ENCODE assay signal across 8 cellular contexts in genomic region chr18:48932822-48933510, GRCh38.
A peak's percentile ranks its signal among the peaks of the same experiment; 100 is the strongest.
DNase-seq lines count a peak whose midpoint lies in the region; ATAC-seq lines count a peak whose summit lies in the region.

No MANE protein-coding gene starts in this region.

- H3K36me3 Mint-ChIP-seq in T-helper 1 cell treated with Interleukin-12 subunit alpha and Interleukin-12 subunit beta and Interleukin-4 antibody, amounts not matched to agents 30 μg/mL and 1 μg/mL, for 36 hours (ENCODE audit: low read depth): peaks cover 28% of the 10 kb centered on the region

- H3K4me1 Mint-ChIP-seq in T-helper 1 cell treated with Interleukin-12 subunit alpha and Interleukin-12 subunit beta and Interleukin-4 antibody, amounts not matched to agents 30 μg/mL and 1 μg/mL, for 36 hours (ENCODE audit: low read depth): peaks cover 82% of the 10 kb centered on the region

- H3K27ac ChIP-seq in subcutaneous abdominal adipose tissue (ENCODE audit: low read depth, low read length): peak overlapping the region; percentile 96

- H3K4me3 Mint-ChIP-seq in T-helper 1 cell treated with Interleukin-12 subunit alpha and Interleukin-12 subunit beta and Interleukin-4 antibody, amounts not matched to agents 30 μg/mL and 1 μg/mL, for 36 hours: peak overlapping the region; percentile 51

- no peaks in the 10 kb centered on the region for H3K9me3 Mint-ChIP-seq in T-helper 1 cell treated with Interleukin-12 subunit alpha and Interleukin-12 subunit beta and Interleukin-4 antibody, amounts not matched to agents 30 μg/mL and 1 μg/mL, for 36 hours

- H3K36me3 ChIP-seq in subcutaneous abdominal adipose tissue (ENCODE audit: control insufficient read depth in 5 of 5, insufficient read depth in 5 of 5, low read length in 5 of 5): peaks cover 0 to 8% (median 0%) of the 10 kb centered on the region in 5 donors

- no peaks in the 10 kb centered on the region for H3K9me3 ChIP-seq in subcutaneous abdominal adipose tissue (ENCODE audit: control insufficient read depth in 5 of 5, low read length in 5 of 5)

- H3K4me3 ChIP-seq in subcutaneous abdominal adipose tissue (ENCODE audit: low read depth in 1 of 5, low read length in 5 of 5): peak overlapping the region in 2 of 5 donors; percentile 7 to 13

- H3K27me3 Mint-ChIP-seq in T-helper 1 cell treated with Interleukin-12 subunit alpha and Interleukin-12 subunit beta and Interleukin-4 antibody, amounts not matched to agents 30 μg/mL and 1 μg/mL, for 36 hours (ENCODE audit: low read depth): no peaks in the 10 kb centered on the region

- ATAC-seq in HG03432 (IDR thresholded peaks at IDR 0.05; ENCODE audit: unreplicated experiment): no peak
- ATAC-seq in HG03095 (IDR thresholded peaks at IDR 0.05; ENCODE audit: unreplicated experiment): no peak

- H3K4me1 ChIP-seq in subcutaneous abdominal adipose tissue (ENCODE audit: control insufficient read depth in 5 of 5, insufficient read depth in 5 of 5, low read length in 5 of 5): peaks cover 35 to 100% (median 100%) of the 10 kb centered on the region in 5 donors

- no peaks in the 10 kb centered on the region for H3K27me3 ChIP-seq in subcutaneous abdominal adipose tissue (ENCODE audit: control insufficient read depth in 5 of 5, insufficient read depth in 4 of 5, low read length in 5 of 5)

- H3K27ac Mint-ChIP-seq in T-helper 1 cell treated with Interleukin-12 subunit alpha and Interleukin-12 subunit beta and Interleukin-4 antibody, amounts not matched to agents 30 μg/mL and 1 μg/mL, for 36 hours: peak overlapping the region; percentile 84

- H3K9ac ChIP-seq in subcutaneous abdominal adipose tissue (ENCODE audit: low read length in 5 of 5): peak overlapping the region in 3 of 5 donors; percentile 4 to 71 (median 69)

- DNase-seq in T-helper 1 cell (no peak), SKM-1 (lab: John Stamatoyannopoulos, UW; ENCODE audit: unreplicated experiment) (peak; percentile 47), fibroblast of peridontal ligament (ENCODE audit: extremely low read depth) (peak; percentile 48), NCI-H1417 (lab: John Stamatoyannopoulos, UW) (no peak)

Comparison
In these comparisons a context has a peak if more than half of its experiments do, and no peak if none do; other contexts are left out.
1. DNase-seq: peak in SKM-1 (single experiment) and fibroblast of peridontal ligament (single experiment); none in T-helper 1 cell (0 of 5) and NCI-H1417 (0 of 3).